8 cellular contexts compared by ENCODE assay signal in genomic region chr22:29245626-29246385, GRCh38. TPM values are rescaled to one million over a fixed set of nuclear protein-coding genes. Genes with fewer than 3 reads are reported as not detected.
A peak's percentile ranks its signal among the peaks of the same experiment; 100 is the strongest.
DNase-seq lines count a peak whose midpoint lies in the region; ATAC-seq, FAIRE-seq and TF ChIP-seq lines count a peak whose summit lies in the region.

No MANE protein-coding gene starts in this region.

- intact Hi-C loops in dorsolateral prefrontal cortex (cut with DNase I): loop anchor here (2.0 to 10.0 kb wide), 6 partner anchors 41 to 645 kb away; partner anchors contain the start of gene EMID1 (in 1 of the 2)

- no peak overlapping the region for H3K4me3 ChIP-seq in dorsolateral prefrontal cortex

- TF ChIP-seq POLR2A in H54 (IDR thresholded peaks at IDR 0.05; ENCODE audit: low read depth, low read length): no peak

- H3K36me3 Mint-ChIP-seq in memory B cell: peaks cover 2% of the 10 kb centered on the region

- peaks cover 3% of the 10 kb centered on the region for H3K9me3 Mint-ChIP-seq in memory B cell

- no peak for FAIRE-seq in H54 (lab: Jason Lieb, UNC)

- H3K4me1 Mint-ChIP-seq in memory B cell: peaks cover 2% of the 10 kb centered on the region

- H3K4me3 Mint-ChIP-seq in memory B cell: no peak overlapping the region

- H3K27ac Mint-ChIP-seq in memory B cell: no peak overlapping the region

- ATAC-seq in memory B cell (ENCODE audit: low read depth): peak; percentile 82
- no peak for ATAC-seq in GM21390 (IDR thresholded peaks at IDR 0.05; ENCODE audit: unreplicated experiment)

- H3K27me3 Mint-ChIP-seq in memory B cell: peaks cover 9% of the 10 kb centered on the region

- H3K27me3 ChIP-seq in dorsolateral prefrontal cortex: no peaks in the 10 kb centered on the region

- H3K27ac ChIP-seq in C4-2B (no peak overlapping the region), dorsolateral prefrontal cortex (no peak overlapping the region)

- DNase-seq in H54 (ENCODE audit: insufficient read length, low spot score) (peak; percentile 62), NCI-H345 (lab: John Stamatoyannopoulos, UW) (peak; percentile 41), dorsolateral prefrontal cortex (peak in 9 of 10 donors; percentile 67 to 88 (median 79)), memory B cell (ENCODE audit: low spot score in 2 of 2) (peak; percentile 67 to 72)
- DNase-seq in activated CD4-positive, alpha-beta T cell treated with anti-CD3 and anti-CD28 coated beads, Interleukin-2, amount 50 U/mL, for 24 hours (ENCODE audit: low read depth in 1 of 2, low spot score in 1 of 2): peak; percentile 46 to 51
- peak; percentile 35 to 42 for DNase-seq in stimulated activated CD8-positive, alpha-beta memory T cell treated with anti-CD3 and anti-CD28 coated beads, Interleukin-4, amount 100 ng/mL, for 1 hour (ENCODE audit: low read depth in 2 of 2, low spot score in 1 of 2)

- TF ChIP-seq CTCF in C4-2B (conservative IDR thresholded peaks at IDR 0.05) (peak; percentile 98), dorsolateral prefrontal cortex (IDR thresholded peaks at IDR 0.05 in 54 of 56, conservative IDR thresholded peaks at IDR 0.05 in 2 of 56; ENCODE audit: low read depth in 1 of 56, partially characterized antibody in 56 of 56) (peak; percentile 80 to 99 (median 96))

RNA-seq across cellular contexts. Expression of gene RHBDD3, which starts 22.0 kb away (rescaled TPM):
- 10 to 100 TPM; 20.6 to 54.7 (median 29.2) TPM for total RNA-seq in dorsolateral prefrontal cortex

RNA-seq across cellular contexts. Expression of gene EWSR1, which starts 22.3 kb away (rescaled TPM):
- total RNA-seq in dorsolateral prefrontal cortex: 100 to 1,000 TPM; 167 to 257 (median 211) TPM

RNA-seq across cellular contexts. Expression of gene EMID1, which starts 40.1 kb away (rescaled TPM):
- total RNA-seq in dorsolateral prefrontal cortex: 10 to 100 TPM; 10.3 to 60.6 (median 25.2) TPM
